ENCODE assay signal across 8 cellular contexts in the genomic region with DNA sequence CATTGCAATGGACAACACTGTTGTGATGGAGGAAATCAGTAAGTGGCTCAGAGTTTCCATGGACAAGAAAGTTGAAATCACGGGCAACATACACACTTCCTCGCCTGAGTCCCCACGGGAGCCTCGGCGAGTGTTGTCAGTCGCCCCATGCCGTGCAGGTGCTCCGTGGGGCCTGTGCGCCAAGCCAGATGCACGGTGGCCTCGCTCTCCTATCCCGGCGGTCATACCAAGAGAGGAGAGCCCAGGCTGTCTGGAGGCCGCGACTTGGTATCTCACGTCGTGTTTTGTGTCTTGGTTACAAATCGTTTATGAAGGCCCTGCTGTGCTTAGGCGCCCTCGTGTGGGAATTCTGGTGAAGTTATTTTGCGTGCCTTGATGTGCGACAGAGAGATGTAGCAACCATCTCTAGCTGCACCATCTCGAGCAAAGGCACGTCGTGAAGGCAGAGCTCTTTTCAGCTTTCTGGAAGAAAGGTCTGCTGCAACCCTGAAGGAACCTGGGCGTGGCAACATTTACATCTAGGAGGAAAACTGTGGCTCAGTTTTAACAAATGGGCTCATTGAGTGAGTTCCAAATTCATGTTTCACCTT. TPM values are rescaled to one million over a fixed set of nuclear protein-coding genes. Genes with fewer than 3 reads are reported as not detected.
A peak's percentile ranks its signal among the peaks of the same experiment; 100 is the strongest.
DNase-seq lines count a peak whose midpoint lies in the region; ATAC-seq and TF ChIP-seq lines count a peak whose summit lies in the region.

No MANE protein-coding gene starts in this region.

- H3K36me3 ChIP-seq in psoas muscle (ENCODE audit: insufficient read depth in 1 of 2, low read depth in 1 of 2), result peaks cover 3 to 74% of the 10 kb centered on the region in 2 donors

- POLR2A ChIA-PET in AG04449 (lab: Yijun Ruan, JAX), result interaction anchor here (0.5 kb wide), 1 partner anchor 12 kb away, joined by 3 read pairs; no protein-coding TSS in a partner anchor

- TF ChIP-seq CTCF in AG04449 (IDR thresholded peaks at IDR 0.05; ENCODE audit: insufficient read depth, low read length, missing control alignments), result peak; percentile 74
- TF ChIP-seq CTCF in GM12873 (IDR thresholded peaks at IDR 0.05; ENCODE audit: insufficient read depth, low read depth, low read length, missing control alignments), result peak; percentile 52
- TF ChIP-seq CTCF in psoas muscle (IDR thresholded peaks at IDR 0.05), result peak; percentile 47

- DNase-seq in AG04449 (ENCODE audit: low read depth, low spot score) (no peak), NCI-H526 (lab: John Stamatoyannopoulos, UW) (peak; percentile 61 to 88), cardiac septum (ENCODE audit: low spot score) (peak; percentile 74), psoas muscle (peak in 1 of 2 donors; percentile 70)
- peak; percentile 31 for DNase-seq in activated T-helper 2 cell treated with anti-CD3 and anti-CD28 coated beads, Interferon-gamma antibody, Interleukin-2, Interleukin-4, amounts not matched to agents 10 μg/mL and 5 μg/mL and 100 μg/mL, durations not matched to agents 14 hours and 24 hours and 36 hours (ENCODE audit: low spot score)

- H3K27ac ChIP-seq in psoas muscle, result no peak overlapping the region

- 55 to 63% (median 55%) methylated on average over 26 of the region's 26 CpGs for WGBS in psoas muscle, 3 donors

- H3K27me3 ChIP-seq in psoas muscle (ENCODE audit: insufficient read depth in 3 of 3, low read length in 2 of 3), result no peaks in the 10 kb centered on the region

- no peaks in the 10 kb centered on the region for H3K4me1 ChIP-seq in psoas muscle

- intact Hi-C loops in activated T-helper 2 cell treated with anti-CD3 and anti-CD28 coated beads, Interferon-gamma antibody, Interleukin-2, Interleukin-4, amounts not matched to agents 10 μg/mL and 5 μg/mL and 100 μg/mL, durations not matched to agents 14 hours and 24 hours and 36 hours (cut with micrococcal nuclease), result no loop called here
- intact Hi-C loops in cardiac septum (cut with DNase I) (no loop called here), psoas muscle (cut with DNase I) (no loop called here)

- ATAC-seq in psoas muscle, result peak; percentile 47 to 70 (median 54)
- no peak for ATAC-seq in HG02588 (IDR thresholded peaks at IDR 0.05; ENCODE audit: unreplicated experiment)
- no peak for ATAC-seq in GM18520 (IDR thresholded peaks at IDR 0.05; ENCODE audit: unreplicated experiment)

- H3K4me3 ChIP-seq in AG04449 (ENCODE audit: low read depth, low read length), result no peak overlapping the region
- no peak overlapping the region for H3K4me3 ChIP-seq in psoas muscle

- CTCF ChIA-PET in AG04449 (lab: Yijun Ruan, JAX), result interaction anchor here (0.6 to 2.5 kb wide), 37 partner anchors 8 to 808 kb away, joined by 3 to 24 read pairs (median 4); a partner anchor contains a TSS

- no peak overlapping the region for H3K27ac Mint-ChIP-seq in activated T-helper 2 cell treated with anti-CD3 and anti-CD28 coated beads, Interferon-gamma antibody, Interleukin-2, Interleukin-4, amounts not matched to agents 10 μg/mL and 5 μg/mL and 100 μg/mL, durations not matched to agents 14 hours and 24 hours and 36 hours

- no peaks in the 10 kb centered on the region for H3K27me3 Mint-ChIP-seq in activated T-helper 2 cell treated with anti-CD3 and anti-CD28 coated beads, Interferon-gamma antibody, Interleukin-2, Interleukin-4, amounts not matched to agents 10 μg/mL and 5 μg/mL and 100 μg/mL, durations not matched to agents 14 hours and 24 hours and 36 hours (ENCODE audit: low read depth)

- no peaks in the 10 kb centered on the region for H3K9me3 Mint-ChIP-seq in activated T-helper 2 cell treated with anti-CD3 and anti-CD28 coated beads, Interferon-gamma antibody, Interleukin-2, Interleukin-4, amounts not matched to agents 10 μg/mL and 5 μg/mL and 100 μg/mL, durations not matched to agents 14 hours and 24 hours and 36 hours

- H3K4me1 Mint-ChIP-seq in activated T-helper 2 cell treated with anti-CD3 and anti-CD28 coated beads, Interferon-gamma antibody, Interleukin-2, Interleukin-4, amounts not matched to agents 10 μg/mL and 5 μg/mL and 100 μg/mL, durations not matched to agents 14 hours and 24 hours and 36 hours (ENCODE audit: low read depth), result no peaks in the 10 kb centered on the region

- peaks cover 51% of the 10 kb centered on the region for H3K36me3 Mint-ChIP-seq in activated T-helper 2 cell treated with anti-CD3 and anti-CD28 coated beads, Interferon-gamma antibody, Interleukin-2, Interleukin-4, amounts not matched to agents 10 μg/mL and 5 μg/mL and 100 μg/mL, durations not matched to agents 14 hours and 24 hours and 36 hours (ENCODE audit: low read depth)

- H3K4me3 Mint-ChIP-seq in activated T-helper 2 cell treated with anti-CD3 and anti-CD28 coated beads, Interferon-gamma antibody, Interleukin-2, Interleukin-4, amounts not matched to agents 10 μg/mL and 5 μg/mL and 100 μg/mL, durations not matched to agents 14 hours and 24 hours and 36 hours (ENCODE audit: low read depth), result no peak overlapping the region

- no peaks in the 10 kb centered on the region for H3K9me3 ChIP-seq in psoas muscle

RNA-seq across cellular contexts. Expression of a gene that starts 21.8 kb away (rescaled TPM):
- total RNA-seq in activated T-helper 2 cell treated with anti-CD3 and anti-CD28 coated beads, Interferon-gamma antibody, Interleukin-2, Interleukin-4, amounts not matched to agents 10 μg/mL and 5 μg/mL and 100 μg/mL, durations not matched to agents 14 hours and 24 hours and 36 hours, result 117 TPM in 2 replicates
- total RNA-seq in cardiac septum (46.4 TPM), psoas muscle (10 to 100 TPM; 33.7 to 51.3 (median 37.3) TPM)
- 10 to 100 TPM; 40.0 to 48.3 (median 40.8) TPM for polyA plus RNA-seq in psoas muscle

RNA-seq across cellular contexts. Expression of a gene that starts 22.3 kb away (rescaled TPM):
- total RNA-seq in activated T-helper 2 cell treated with anti-CD3 and anti-CD28 coated beads, Interferon-gamma antibody, Interleukin-2, Interleukin-4, amounts not matched to agents 10 μg/mL and 5 μg/mL and 100 μg/mL, durations not matched to agents 14 hours and 24 hours and 36 hours, result 48.7 and 53.3 TPM in 2 replicates
- 73.2 TPM for total RNA-seq in cardiac septum
- total RNA-seq in psoas muscle, result 10 to 100 TPM; 64.9 to 96.7 (median 79.4) TPM
- polyA plus RNA-seq in psoas muscle, result 100 to 1,000 TPM in 1 of 3 donors, 10 to 100 TPM in 2; 86.6 to 133 (median 93.1) TPM

RNA-seq across cellular contexts. Expression of a gene that starts 27.4 kb away (rescaled TPM):
- total RNA-seq in activated T-helper 2 cell treated with anti-CD3 and anti-CD28 coated beads, Interferon-gamma antibody, Interleukin-2, Interleukin-4, amounts not matched to agents 10 μg/mL and 5 μg/mL and 100 μg/mL, durations not matched to agents 14 hours and 24 hours and 36 hours, result 95.9 and 98.2 TPM in 2 replicates
- total RNA-seq in cardiac septum (10.5 TPM), psoas muscle (1 to 10 TPM; 6.4 to 8.5 (median 6.7) TPM)
- polyA plus RNA-seq in psoas muscle, result 10 to 100 TPM in 2 of 3 donors, 1 to 10 TPM in 1; 8.1 to 24.6 (median 20.0) TPM

RNA-seq across cellular contexts. Expression of a gene that starts 42.6 kb away (rescaled TPM):
- total RNA-seq in activated T-helper 2 cell treated with anti-CD3 and anti-CD28 coated beads, Interferon-gamma antibody, Interleukin-2, Interleukin-4, amounts not matched to agents 10 μg/mL and 5 μg/mL and 100 μg/mL, durations not matched to agents 14 hours and 24 hours and 36 hours, result 49.4 and 56.4 TPM in 2 replicates
- total RNA-seq in cardiac septum, result 14.9 TPM
- 10 to 100 TPM; 16.7 to 20.5 (median 17.9) TPM for total RNA-seq in psoas muscle
- polyA plus RNA-seq in psoas muscle, result 10 to 100 TPM; 14.5 to 25.4 (median 22.9) TPM

Comparison
In these comparisons a context has a peak if more than half of its experiments do, and no peak if none do; other contexts are left out.
1. ATAC-seq: peak in psoas muscle (4 of 4); none in HG02588 (single experiment) and GM18520 (single experiment).
2. Peak in every context shown above with its lines, with median percentiles within 50 percentile points of each other: CTCF ChIP-seq.